In genomic region chr5:177005619-177006264, GRCh38 we compare ENCODE assay signal across 8 cellular contexts. TPM values are rescaled to one million over a fixed set of nuclear protein-coding genes. Genes with fewer than 3 reads are reported as not detected.
DNase-seq lines count a peak whose midpoint lies in the region; ATAC-seq and TF ChIP-seq lines count a peak whose summit lies in the region.

No MANE protein-coding gene starts in this region.

- H3K9me3 Mint-ChIP-seq in nephron progenitor cell, result peaks cover 8% of the 10 kb centered on the region

- peak overlapping the region; percentile 96 for H3K4me3 ChIP-seq in fibroblast of the aortic adventitia (ENCODE audit: low read depth, low read length)
- peak overlapping the region; percentile 79 to 97 (median 86) for H3K4me3 ChIP-seq in stomach

- no peaks in the 10 kb centered on the region for H3K27me3 ChIP-seq in stomach

- TF ChIP-seq POLR2A in stomach (IDR thresholded peaks at IDR 0.05), result no peak

- H3K4me3 Mint-ChIP-seq in nephron progenitor cell, result peak overlapping the region; percentile 93

- H3K9me3 ChIP-seq in stomach, result no peaks in the 10 kb centered on the region

- intact Hi-C loops in stomach (cut with DNase I; ENCODE audit: low total_unique reads), result no loop called here

- H3K27ac ChIP-seq in stomach, result peak overlapping the region; percentile 92 to 97 (median 96)

- WGBS in stomach, 5 donors, result 0 to 1% (median 1%) methylated on average over 27 to 51 of the region's 51 CpGs

- H3K27ac Mint-ChIP-seq in nephron progenitor cell, result peak overlapping the region; percentile 77

- H3K27me3 Mint-ChIP-seq in nephron progenitor cell (ENCODE audit: low read depth, poor library complexity), result peaks cover 15% of the 10 kb centered on the region

- peaks cover 21% of the 10 kb centered on the region for H3K4me1 Mint-ChIP-seq in nephron progenitor cell

- peak in 11 of 14 donors; percentile 29 to 71 (median 59) for DNase-seq in C1 segment of cervical spinal cord (lab: John Stamatoyannopoulos, UW)
- peak; percentile 86 for DNase-seq in OCI-M1 (lab: John Stamatoyannopoulos, UW)
- peak; percentile 21 to 38 for DNase-seq in activated T-helper 1 cell treated with anti-CD3 and anti-CD28 coated beads, Interleukin-2, amount 50 U/mL, for 16 hours (ENCODE audit: low read depth in 1 of 2, low spot score in 1 of 2)
- DNase-seq in fibroblast of the aortic adventitia (ENCODE audit: low read depth), result peak; percentile 54
- DNase-seq in nephron progenitor cell, result peak; percentile 72
- DNase-seq in stomach, result peak; percentile 73

- TF ChIP-seq CTCF in fibroblast of the aortic adventitia (IDR thresholded peaks at IDR 0.05; ENCODE audit: insufficient read depth, low read length) (peak; percentile 58), nephron progenitor cell (IDR thresholded peaks at IDR 0.05) (peak; percentile 35), stomach (IDR thresholded peaks at IDR 0.05) (peak in 5 of 7 experiments; percentile 16 to 61 (median 46))

- H3K36me3 ChIP-seq in stomach, result no peaks in the 10 kb centered on the region

- TF ChIP-seq EP300 in stomach (IDR thresholded peaks at IDR 0.05), result no peak

- peaks cover 15% of the 10 kb centered on the region for H3K36me3 Mint-ChIP-seq in nephron progenitor cell (ENCODE audit: low read depth)

- ATAC-seq in GM19328 (IDR thresholded peaks at IDR 0.05; ENCODE audit: unreplicated experiment), result peak; percentile 33
- peak; percentile 46 for ATAC-seq in HG03460 (IDR thresholded peaks at IDR 0.05; ENCODE audit: unreplicated experiment)

- peaks cover 12 to 47% (median 29%) of the 10 kb centered on the region in 4 donors for H3K4me1 ChIP-seq in stomach

RNA-seq across cellular contexts. Expression of gene UIMC1, which starts 0.8 kb away (rescaled TPM):
- total RNA-seq in fibroblast of the aortic adventitia (ENCODE audit: low replicate concordance), result 34.7 and 76.8 TPM in 2 replicates
- 10 to 100 TPM; 11.6 to 81.7 (median 44.5) TPM for total RNA-seq in stomach
- polyA plus RNA-seq in stomach, result 10 to 100 TPM; 17.9 to 27.3 (median 23.8) TPM

RNA-seq across cellular contexts. Expression of gene ZNF346, which starts 16.8 kb away (rescaled TPM):
- 17.9 and 26.7 TPM in 2 replicates for total RNA-seq in fibroblast of the aortic adventitia (ENCODE audit: low replicate concordance)
- total RNA-seq in stomach, result 100 to 1,000 TPM in 1 of 5 donors, 10 to 100 TPM in 4; 14.7 to 122 (median 25.7) TPM
- polyA plus RNA-seq in stomach, result 1 to 10 TPM; 4.7 to 5.3 (median 5.0) TPM

Comparison
In these comparisons a context has a peak if more than half of its experiments do, and no peak if none do; other contexts are left out.
1. Peak in every context shown above with its lines: DNase-seq, ATAC-seq, H3K4me3 ChIP-seq and H3K27ac ChIP-seq.
2. DNase-seq: peak in every context shown above with its lines; median percentile 86 in OCI-M1; 73 in stomach; 72 in nephron progenitor cell; 59 in C1 segment of cervical spinal cord; 54 in fibroblast of the aortic adventitia; 30 in activated T-helper 1 cell treated with anti-CD3 and anti-CD28 coated beads, Interleukin-2, amount 50 U/mL, for 16 hours.